In the genomic region with DNA sequence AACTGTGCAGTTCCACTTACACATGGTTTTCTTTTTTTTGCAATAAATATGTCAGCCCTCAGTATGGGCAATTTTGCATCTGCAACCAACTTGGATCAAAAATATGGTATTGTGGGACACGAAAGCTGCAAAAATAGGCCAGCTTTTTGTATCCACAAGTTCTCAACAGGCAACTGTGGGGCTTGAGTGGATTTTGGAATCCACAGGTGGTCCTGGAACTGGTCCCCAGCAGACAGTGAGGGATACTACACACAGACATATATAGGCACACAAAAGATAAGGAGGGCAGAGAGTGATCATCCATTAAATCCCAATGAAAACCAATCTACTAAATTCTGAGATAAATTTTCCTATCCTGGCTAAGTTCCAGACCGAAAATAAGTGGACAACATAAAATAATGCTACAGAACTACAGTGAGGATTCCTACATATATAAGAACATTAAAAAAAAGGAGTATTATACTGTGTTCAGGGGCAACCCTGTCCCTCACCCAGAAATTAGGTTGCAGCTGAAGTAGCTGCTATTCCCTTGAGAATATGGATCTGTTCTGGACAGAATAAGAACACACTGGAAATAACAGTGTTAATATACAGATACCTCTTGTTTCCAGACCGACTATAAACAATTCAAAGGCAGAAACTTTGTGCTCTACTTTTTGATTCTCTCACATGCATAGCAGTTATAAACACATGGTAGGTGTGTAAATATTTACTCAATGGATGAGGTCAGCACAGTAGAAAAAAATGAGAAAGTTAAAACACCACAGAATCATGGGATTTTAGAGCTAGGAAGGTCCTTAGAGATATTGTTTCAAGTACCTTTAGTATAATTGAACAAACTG, we compare ENCODE assay signal across 1 cellular context.
TF ChIP-seq lines count a peak whose summit lies in the region.

No MANE protein-coding gene starts in this region.

TF ChIP-seq in HEK293, 187 proteins besides CTCF, POLR2A, EP300 and RAD21 (continued from another document and continues in another):
- TF ChIP-seq ZNF23 (tag by site-specific recombination; IDR thresholded peaks at IDR 0.05; ENCODE audit: borderline replicate concordance) (no peak), ZNF394 (tag by site-specific recombination; IDR thresholded peaks at IDR 0.05; ENCODE audit: borderline replicate concordance) (no peak), HOXA7 (CRISPR knock-in tag; IDR thresholded peaks at IDR 0.05; ENCODE audit: borderline replicate concordance) (no peak), EGR2 (tag by site-specific recombination; IDR thresholded peaks at IDR 0.05; ENCODE audit: low read depth) (no peak), ZNF792 (tag by site-specific recombination; IDR thresholded peaks at IDR 0.05) (no peak), ZNF24 (tag by site-specific recombination; IDR thresholded peaks at IDR 0.05) (0 out of 2 replicates have a peak, but pooled peaks have one; percentile 57), ZNF488 (tag by site-specific recombination; IDR thresholded peaks at IDR 0.05) (no peak), ZNF404 (tag by site-specific recombination; IDR thresholded peaks at IDR 0.05) (no peak), ZNF155 (tag by site-specific recombination; IDR thresholded peaks at IDR 0.05) (no peak), ZNF16 (tag by site-specific recombination; IDR thresholded peaks at IDR 0.05; ENCODE audit: low read depth) (no peak), HIC1 (tag by site-specific recombination; IDR thresholded peaks at IDR 0.05) (no peak), KLF8 (tag by site-specific recombination; IDR thresholded peaks at IDR 0.05) (peak; percentile 49; the same call in 1 of the 2 replicates), PBX3 (CRISPR knock-in tag; IDR thresholded peaks at IDR 0.05) (no peak), ZNF571 (tag by site-specific recombination; IDR thresholded peaks at IDR 0.05) (no peak), ZNF184 (tag by site-specific recombination; IDR thresholded peaks at IDR 0.05) (0 out of 2 replicates have a peak, but pooled peaks have one; percentile 48), ZNF704 (tag by site-specific recombination; IDR thresholded peaks at IDR 0.05) (no peak), ZNF10 (tag by site-specific recombination; IDR thresholded peaks at IDR 0.05) (no peak), ZNF768 (tag by site-specific recombination; IDR thresholded peaks at IDR 0.05) (no peak), MYNN (tag by site-specific recombination; IDR thresholded peaks at IDR 0.05; ENCODE audit: borderline replicate concordance) (no peak), ZNF600 (tag by site-specific recombination; IDR thresholded peaks at IDR 0.05) (peak; percentile 85), ZNF664 (tag by site-specific recombination; IDR thresholded peaks at IDR 0.05) (no peak), KLF9 (tag by site-specific recombination; IDR thresholded peaks at IDR 0.05; ENCODE audit: low read depth) (no peak), ZNF558 (tag by site-specific recombination; IDR thresholded peaks at IDR 0.05) (peak; percentile 84), ZNF148 (tag by site-specific recombination; IDR thresholded peaks at IDR 0.05; ENCODE audit: borderline replicate concordance) (no peak), OSR2 (tag by site-specific recombination; IDR thresholded peaks at IDR 0.05) (peak; percentile 62), ZNF48 (tag by site-specific recombination; IDR thresholded peaks at IDR 0.05) (no peak), ZNF140 (tag by site-specific recombination; IDR thresholded peaks at IDR 0.05) (no peak), SETDB1 (IDR thresholded peaks at IDR 0.05; ENCODE audit: insufficient read length, low read length) (no peak), ZNF521 (tag by site-specific recombination; IDR thresholded peaks at IDR 0.05) (no peak), ZNF701 (tag by site-specific recombination; IDR thresholded peaks at IDR 0.05) (no peak), ZNF747 (tag by site-specific recombination; IDR thresholded peaks at IDR 0.05) (no peak), ZNF174 (tag by site-specific recombination; IDR thresholded peaks at IDR 0.05) (no peak), ZNF19 (tag by site-specific recombination; IDR thresholded peaks at IDR 0.05; ENCODE audit: low read depth) (no peak), ZNF660 (tag by site-specific recombination; IDR thresholded peaks at IDR 0.05) (peak; percentile 65; the same call in 1 of the 2 replicates), ZNF560 (tag by site-specific recombination; IDR thresholded peaks at IDR 0.05; ENCODE audit: borderline replicate concordance) (no peak), ZNF544 (tag by site-specific recombination; IDR thresholded peaks at IDR 0.05) (no peak), ZNF501 (tag by site-specific recombination; IDR thresholded peaks at IDR 0.05) (no peak), ZNF311 (tag by site-specific recombination; IDR thresholded peaks at IDR 0.05; ENCODE audit: borderline replicate concordance) (no peak), ZNF223 (tag by site-specific recombination; IDR thresholded peaks at IDR 0.05) (no peak), RBAK (tag by site-specific recombination; IDR thresholded peaks at IDR 0.05) (no peak), ZNF76 (tag by site-specific recombination; IDR thresholded peaks at IDR 0.05; ENCODE audit: borderline replicate concordance, low read depth) (peak; percentile 36; the same call in 1 of the 2 replicates), ZNF37A (tag by site-specific recombination; IDR thresholded peaks at IDR 0.05) (no peak; the same call in 1 of the 2 replicates), ZNF433 (tag by site-specific recombination; IDR thresholded peaks at IDR 0.05; ENCODE audit: low read depth) (no peak), OVOL3 (tag by site-specific recombination; IDR thresholded peaks at IDR 0.05) (peak; percentile 53; the same call in 1 of the 2 replicates), ZNF623 (tag by site-specific recombination; IDR thresholded peaks at IDR 0.05) (no peak), GLIS2 (tag by site-specific recombination; IDR thresholded peaks at IDR 0.05) (no peak), ZNF514 (tag by site-specific recombination; IDR thresholded peaks at IDR 0.05) (no peak)
- TF ChIP-seq, protein P1, sequence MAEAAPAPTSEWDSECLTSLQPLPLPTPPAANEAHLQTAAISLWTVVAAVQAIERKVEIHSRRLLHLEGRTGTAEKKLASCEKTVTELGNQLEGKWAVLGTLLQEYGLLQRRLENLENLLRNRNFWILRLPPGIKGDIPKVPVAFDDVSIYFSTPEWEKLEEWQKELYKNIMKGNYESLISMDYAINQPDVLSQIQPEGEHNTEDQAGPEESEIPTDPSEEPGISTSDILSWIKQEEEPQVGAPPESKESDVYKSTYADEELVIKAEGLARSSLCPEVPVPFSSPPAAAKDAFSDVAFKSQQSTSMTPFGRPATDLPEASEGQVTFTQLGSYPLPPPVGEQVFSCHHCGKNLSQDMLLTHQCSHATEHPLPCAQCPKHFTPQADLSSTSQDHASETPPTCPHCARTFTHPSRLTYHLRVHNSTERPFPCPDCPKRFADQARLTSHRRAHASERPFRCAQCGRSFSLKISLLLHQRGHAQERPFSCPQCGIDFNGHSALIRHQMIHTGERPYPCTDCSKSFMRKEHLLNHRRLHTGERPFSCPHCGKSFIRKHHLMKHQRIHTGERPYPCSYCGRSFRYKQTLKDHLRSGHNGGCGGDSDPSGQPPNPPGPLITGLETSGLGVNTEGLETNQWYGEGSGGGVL (tag by site-specific recombination; IDR thresholded peaks at IDR 0.05): no peak
- TF ChIP-seq, protein P2, sequence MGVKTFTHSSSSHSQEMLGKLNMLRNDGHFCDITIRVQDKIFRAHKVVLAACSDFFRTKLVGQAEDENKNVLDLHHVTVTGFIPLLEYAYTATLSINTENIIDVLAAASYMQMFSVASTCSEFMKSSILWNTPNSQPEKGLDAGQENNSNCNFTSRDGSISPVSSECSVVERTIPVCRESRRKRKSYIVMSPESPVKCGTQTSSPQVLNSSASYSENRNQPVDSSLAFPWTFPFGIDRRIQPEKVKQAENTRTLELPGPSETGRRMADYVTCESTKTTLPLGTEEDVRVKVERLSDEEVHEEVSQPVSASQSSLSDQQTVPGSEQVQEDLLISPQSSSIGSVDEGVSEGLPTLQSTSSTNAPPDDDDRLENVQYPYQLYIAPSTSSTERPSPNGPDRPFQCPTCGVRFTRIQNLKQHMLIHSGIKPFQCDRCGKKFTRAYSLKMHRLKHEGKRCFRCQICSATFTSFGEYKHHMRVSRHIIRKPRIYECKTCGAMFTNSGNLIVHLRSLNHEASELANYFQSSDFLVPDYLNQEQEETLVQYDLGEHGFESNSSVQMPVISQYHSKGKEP (tag by site-specific recombination; IDR thresholded peaks at IDR 0.05): 0 out of 2 replicates have a peak, but pooled peaks have one; percentile 43
- TF ChIP-seq, protein P3, sequence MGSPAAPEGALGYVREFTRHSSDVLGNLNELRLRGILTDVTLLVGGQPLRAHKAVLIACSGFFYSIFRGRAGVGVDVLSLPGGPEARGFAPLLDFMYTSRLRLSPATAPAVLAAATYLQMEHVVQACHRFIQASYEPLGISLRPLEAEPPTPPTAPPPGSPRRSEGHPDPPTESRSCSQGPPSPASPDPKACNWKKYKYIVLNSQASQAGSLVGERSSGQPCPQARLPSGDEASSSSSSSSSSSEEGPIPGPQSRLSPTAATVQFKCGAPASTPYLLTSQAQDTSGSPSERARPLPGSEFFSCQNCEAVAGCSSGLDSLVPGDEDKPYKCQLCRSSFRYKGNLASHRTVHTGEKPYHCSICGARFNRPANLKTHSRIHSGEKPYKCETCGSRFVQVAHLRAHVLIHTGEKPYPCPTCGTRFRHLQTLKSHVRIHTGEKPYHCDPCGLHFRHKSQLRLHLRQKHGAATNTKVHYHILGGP (tag by site-specific recombination; IDR thresholded peaks at IDR 0.05): no peak
- TF ChIP-seq, protein P4, sequence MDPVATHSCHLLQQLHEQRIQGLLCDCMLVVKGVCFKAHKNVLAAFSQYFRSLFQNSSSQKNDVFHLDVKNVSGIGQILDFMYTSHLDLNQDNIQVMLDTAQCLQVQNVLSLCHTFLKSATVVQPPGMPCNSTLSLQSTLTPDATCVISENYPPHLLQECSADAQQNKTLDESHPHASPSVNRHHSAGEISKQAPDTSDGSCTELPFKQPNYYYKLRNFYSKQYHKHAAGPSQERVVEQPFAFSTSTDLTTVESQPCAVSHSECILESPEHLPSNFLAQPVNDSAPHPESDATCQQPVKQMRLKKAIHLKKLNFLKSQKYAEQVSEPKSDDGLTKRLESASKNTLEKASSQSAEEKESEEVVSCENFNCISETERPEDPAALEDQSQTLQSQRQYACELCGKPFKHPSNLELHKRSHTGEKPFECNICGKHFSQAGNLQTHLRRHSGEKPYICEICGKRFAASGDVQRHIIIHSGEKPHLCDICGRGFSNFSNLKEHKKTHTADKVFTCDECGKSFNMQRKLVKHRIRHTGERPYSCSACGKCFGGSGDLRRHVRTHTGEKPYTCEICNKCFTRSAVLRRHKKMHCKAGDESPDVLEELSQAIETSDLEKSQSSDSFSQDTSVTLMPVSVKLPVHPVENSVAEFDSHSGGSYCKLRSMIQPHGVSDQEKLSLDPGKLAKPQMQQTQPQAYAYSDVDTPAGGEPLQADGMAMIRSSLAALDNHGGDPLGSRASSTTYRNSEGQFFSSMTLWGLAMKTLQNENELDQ (tag by site-specific recombination; IDR thresholded peaks at IDR 0.05; ENCODE audit: low read depth): no peak
